ENCODE assay signal across 8 cellular contexts in genomic region chr17:4899341-4900230, GRCh38. TPM values are rescaled to one million over a fixed set of nuclear protein-coding genes. Genes with fewer than 3 reads are reported as not detected.
A peak's percentile ranks its signal among the peaks of the same experiment; 100 is the strongest.
DNase-seq lines count a peak whose midpoint lies in the region; ATAC-seq, FAIRE-seq and TF ChIP-seq lines count a peak whose summit lies in the region.

Gene C17orf107 (plus strand): TSS chr17:4899536. CDS start chr17:4899763, 227 bp downstream.

- CTCF ChIA-PET in CD8-positive, alpha-beta memory T cell (lab: Charles Lee), result interaction anchor here (0.6 to 2.6 kb wide), 14 partner anchors 9 to 190 kb away, joined by 3 to 15 read pairs (median 4); partner anchors contain the start of genes ARRB2, MED11, RNF167 and SLC25A11
- CTCF ChIA-PET in activated CD4-positive, alpha-beta memory T cell treated with anti-CD3 and anti-CD28 coated beads for 36 hours (lab: Charles Lee), result interaction anchor here (0.6 to 2.1 kb wide), 9 partner anchors 10 to 198 kb away, joined by 3 to 11 read pairs (median 5); partner anchors contain the start of genes ARRB2, CAMTA2, RNF167 and SLC25A11

- H3K36me3 ChIP-seq in CD8-positive, alpha-beta memory T cell (ENCODE audit: insufficient read depth, low read length), result peaks cover 15% of the 10 kb centered on the region
- peaks cover 22 to 25% of the 10 kb centered on the region in 2 donors for H3K36me3 ChIP-seq in duodenal mucosa (ENCODE audit: control insufficient read depth in 1 of 2, insufficient read depth in 2 of 2, low read length in 2 of 2)
- peaks cover 0 to 28% of the 10 kb centered on the region in 2 donors for H3K36me3 ChIP-seq in lung (ENCODE audit: control insufficient read depth in 2 of 2, insufficient read depth in 2 of 2, low read length in 2 of 2)

- peak within 1 kb of the TSS; percentile 82 for H3K27ac ChIP-seq in CD8-positive, alpha-beta memory T cell (ENCODE audit: low read depth, low read length)
- peak within 1 kb of the TSS; percentile 10 for H3K27ac ChIP-seq in duodenal mucosa (ENCODE audit: low read depth, low read length)
- no peak within 1 kb of the TSS for H3K27ac ChIP-seq in lung (ENCODE audit: low read depth in 1 of 2, low read length in 1 of 2)

- H3K36me3 Mint-ChIP-seq in CD8-positive, alpha-beta memory T cell, result peaks cover 0 to 32% (median 0%) of the 10 kb centered on the region in 3 donors
- H3K36me3 Mint-ChIP-seq in activated CD4-positive, alpha-beta memory T cell treated with anti-CD3 and anti-CD28 coated beads for 36 hours, result peaks cover 14% of the 10 kb centered on the region

- H3K9me3 Mint-ChIP-seq in CD8-positive, alpha-beta memory T cell, result no peaks in the 10 kb centered on the region
- H3K9me3 Mint-ChIP-seq in activated CD4-positive, alpha-beta memory T cell treated with anti-CD3 and anti-CD28 coated beads for 36 hours, result no peaks in the 10 kb centered on the region

- no peak for TF ChIP-seq CTCF in lung (IDR thresholded peaks at IDR 0.05; ENCODE audit: control extremely low read depth, extremely low read depth)

- peak within 1 kb of the TSS; percentile 83 for H3K4me3 ChIP-seq in CD8-positive, alpha-beta memory T cell (ENCODE audit: low read length)
- peak within 1 kb of the TSS; percentile 79 to 85 for H3K4me3 ChIP-seq in duodenal mucosa (ENCODE audit: low read depth in 1 of 2, low read length in 2 of 2)
- H3K4me3 ChIP-seq in lung, result peak within 1 kb of the TSS; percentile 21

- peaks cover 0 to 7% of the 10 kb centered on the region in 2 donors for H3K27me3 Mint-ChIP-seq in CD8-positive, alpha-beta memory T cell
- H3K27me3 Mint-ChIP-seq in activated CD4-positive, alpha-beta memory T cell treated with anti-CD3 and anti-CD28 coated beads for 36 hours, result peaks cover 1% of the 10 kb centered on the region

- peaks cover 45% of the 10 kb centered on the region for H3K4me1 ChIP-seq in CD8-positive, alpha-beta memory T cell (ENCODE audit: insufficient read depth, low read length)
- H3K4me1 ChIP-seq in duodenal mucosa (ENCODE audit: control insufficient read depth in 1 of 2, insufficient read depth in 2 of 2, low read length in 2 of 2), result peaks cover 17 to 42% of the 10 kb centered on the region in 2 donors
- H3K4me1 ChIP-seq in lung (ENCODE audit: control insufficient read depth in 2 of 2, insufficient read depth in 2 of 2, low read length in 2 of 2), result peaks cover 0 to 14% of the 10 kb centered on the region in 2 donors

- H3K9ac ChIP-seq in duodenal mucosa (ENCODE audit: low read depth in 1 of 2, low read length in 2 of 2), result peak within 1 kb of the TSS; percentile 55 to 73

- ATAC-seq in HG03565 (IDR thresholded peaks at IDR 0.05; ENCODE audit: unreplicated experiment) (peak; percentile 44), lung (ENCODE audit: insufficient read depth, low FRiP score) (peak; percentile 60)

- peaks cover 28 to 55% (median 38%) of the 10 kb centered on the region in 3 donors for H3K4me1 Mint-ChIP-seq in CD8-positive, alpha-beta memory T cell
- peaks cover 36% of the 10 kb centered on the region for H3K4me1 Mint-ChIP-seq in activated CD4-positive, alpha-beta memory T cell treated with anti-CD3 and anti-CD28 coated beads for 36 hours (ENCODE audit: low read depth)

- H3K4me3 Mint-ChIP-seq in CD8-positive, alpha-beta memory T cell, result peak within 1 kb of the TSS; percentile 91 to 95 (median 93)
- H3K4me3 Mint-ChIP-seq in activated CD4-positive, alpha-beta memory T cell treated with anti-CD3 and anti-CD28 coated beads for 36 hours, result peak within 1 kb of the TSS; percentile 88

- H3K9me3 ChIP-seq in CD8-positive, alpha-beta memory T cell (ENCODE audit: low read length), result no peaks in the 10 kb centered on the region
- H3K9me3 ChIP-seq in duodenal mucosa (ENCODE audit: control insufficient read depth in 1 of 2, low read length in 2 of 2), result no peaks in the 10 kb centered on the region
- no peaks in the 10 kb centered on the region for H3K9me3 ChIP-seq in lung (ENCODE audit: control insufficient read depth in 2 of 2, insufficient read depth in 1 of 2, low read length in 1 of 2)

- H3K27me3 ChIP-seq in CD8-positive, alpha-beta memory T cell (ENCODE audit: insufficient read depth, low read length, poor library complexity, severe bottlenecking), result no peaks in the 10 kb centered on the region
- H3K27me3 ChIP-seq in duodenal mucosa (ENCODE audit: control insufficient read depth in 1 of 2, insufficient read depth in 2 of 2, low read length in 2 of 2) (peaks cover 10 to 13% of the 10 kb centered on the region in 2 donors), lung (ENCODE audit: control insufficient read depth, insufficient read depth) (no peaks in the 10 kb centered on the region)

- H3K27ac Mint-ChIP-seq in CD8-positive, alpha-beta memory T cell, result peak within 1 kb of the TSS; percentile 94 to 99 (median 98)
- peak within 1 kb of the TSS; percentile 77 for H3K27ac Mint-ChIP-seq in activated CD4-positive, alpha-beta memory T cell treated with anti-CD3 and anti-CD28 coated beads for 36 hours

- no peak for TF ChIP-seq POLR2A in H54 (IDR thresholded peaks at IDR 0.05; ENCODE audit: low read depth, low read length)

- POLR2A ChIA-PET in CD8-positive, alpha-beta memory T cell (lab: Charles Lee), result interaction anchor here (0.6 to 2.7 kb wide), 16 partner anchors 9 to 724 kb away, joined by 3 to 19 read pairs (median 4); partner anchors contain the start of genes ARRB2, PFN1, RNF167 and SLC25A11
- POLR2A ChIA-PET in activated CD4-positive, alpha-beta memory T cell treated with anti-CD3 and anti-CD28 coated beads for 36 hours (lab: Charles Lee), result interaction anchor here (0.6 to 3.5 kb wide), 12 partner anchors 40 to 253 kb away, joined by 3 to 15 read pairs (median 3); partner anchors contain the start of genes GLTPD2, MED11, PFN1 and RNF167

- 22 to 27% methylated on average over 57 to 60 of the region's 60 CpGs for WGBS in lung, 2 donors

- no peak for FAIRE-seq in H54 (lab: Jason Lieb, UNC)

- peak; percentile 95 to 98 (median 96) for DNase-seq in CD8-positive, alpha-beta memory T cell
- peak; percentile 98 for DNase-seq in activated CD4-positive, alpha-beta memory T cell treated with anti-CD3 and anti-CD28 coated beads for 36 hours
- DNase-seq in lung (ENCODE audit: low spot score) (peak; percentile 78), cortex of kidney (lab: John Stamatoyannopoulos, UW) (no peak), H54 (ENCODE audit: insufficient read length, low spot score) (no peak)
- DNase-seq in stimulated activated CD4-positive, alpha-beta T cell treated with anti-CD3 and anti-CD28 coated beads, TNF-alpha, amount 100 ng/mL, for 4 hours (ENCODE audit: low read depth in 3 of 3), result peak; percentile 92 to 97 (median 97)

- intact Hi-C loops in activated CD4-positive, alpha-beta memory T cell treated with anti-CD3 and anti-CD28 coated beads for 36 hours (cut with micrococcal nuclease), result loop anchor here (5.0 kb wide), 1 partner anchor 107 kb away; no protein-coding TSS in a partner anchor

RNA-seq across cellular contexts. Expression of gene C17orf107, which starts in this region (rescaled TPM):
- 1 to 10 TPM; 2.2 to 2.3 TPM for total RNA-seq in CD8-positive, alpha-beta memory T cell
- polyA plus RNA-seq in CD8-positive, alpha-beta memory T cell, result 2.0 TPM
- total RNA-seq in activated CD4-positive, alpha-beta memory T cell treated with anti-CD3 and anti-CD28 coated beads for 36 hours, result 1 to 10 TPM; 2.3 to 2.5 TPM
- 1 to 10 TPM; 2.8 to 4.5 TPM for total RNA-seq in lung
- 1 to 10 TPM; 1.3 to 2.7 TPM for polyA plus RNA-seq in lung

Comparison
In these comparisons a context has a peak if more than half of its experiments do, and no peak if none do; other contexts are left out.
1. DNase-seq: peak in CD8-positive, alpha-beta memory T cell (5 of 5), activated CD4-positive, alpha-beta memory T cell treated with anti-CD3 and anti-CD28 coated beads for 36 hours (single experiment), lung (single experiment) and stimulated activated CD4-positive, alpha-beta T cell treated with anti-CD3 and anti-CD28 coated beads, TNF-alpha, amount 100 ng/mL, for 4 hours (3 of 3); none in cortex of kidney (single experiment) and H54 (single experiment).
2. H3K27ac ChIP-seq: peak in CD8-positive, alpha-beta memory T cell (single experiment) and duodenal mucosa (single experiment); none in lung (0 of 2).
3. H3K4me3 ChIP-seq: peak in every context shown above with its lines; median percentile 83 in CD8-positive, alpha-beta memory T cell; 82 in duodenal mucosa; 21 in lung.